11 cellular contexts compared by ENCODE assay signal in genomic region chr3:13088020-13089006, GRCh38. TPM values are rescaled to one million over a fixed set of nuclear protein-coding genes. Genes with fewer than 3 reads are reported as not detected.
DNase-seq lines count a peak whose midpoint lies in the region; ATAC-seq lines count a peak whose summit lies in the region.
"Had no signal": no experiment of that assay in that cellular context is flagged by ENCODE, and none has a peak within 500 bp of the region (broad histone marks: within the 10 kb centered on the region; RNA-seq: fewer than 3 reads in every experiment).

No MANE protein-coding gene starts in this region.

- peak; percentile 60 for ATAC-seq in HG02588 (IDR thresholded peaks at IDR 0.05; ENCODE audit: unreplicated experiment)
- ATAC-seq in sciatic nerve: peak; percentile 54
- no peak for ATAC-seq in HG03280 (IDR thresholded peaks at IDR 0.05; ENCODE audit: unreplicated experiment)
- ATAC-seq in GM18873 (IDR thresholded peaks at IDR 0.05; ENCODE audit: low FRiP score, unreplicated experiment): no peak
- ATAC-seq: esophagus mucosa had no signal

- intact Hi-C loops in sciatic nerve (cut with DNase I): no loop called here

- peak; percentile 4 for DNase-seq in NCI-H2107 treated with DMSO at 0.1 percent for 48 hours (lab: John Stamatoyannopoulos, UW; ENCODE audit: unreplicated experiment)
- no peak for DNase-seq in NCI-H2107 (lab: John Stamatoyannopoulos, UW)
- peak; percentile 78 to 89 for DNase-seq in NCI-H524 (lab: John Stamatoyannopoulos, UW)
- DNase-seq in sciatic nerve (ENCODE audit: low spot score): no peak
- DNase-seq in T1000 (lab: John Stamatoyannopoulos, UW): no peak
- DNase-seq: mammary epithelial cell, NCI-H2227 treated with DMSO at 0.1 percent for 48 hours had no signal

RNA-seq across cellular contexts. Expression of gene IQSEC1, which starts 15.1 kb away (rescaled TPM):
- 77.5 TPM for total RNA-seq in sciatic nerve

Comparison
In these comparisons a context has a peak if more than half of its experiments do, and no peak if none do; other contexts are left out.
1. DNase-seq: peak in NCI-H2107 treated with DMSO at 0.1 percent for 48 hours (single experiment) and NCI-H524 (2 of 2); none in NCI-H2107 (single experiment), sciatic nerve (single experiment) and T1000 (single experiment).
2. ATAC-seq: peak in HG02588 (single experiment) and sciatic nerve (single experiment); none in HG03280 (single experiment) and GM18873 (single experiment).